In the genomic region with DNA sequence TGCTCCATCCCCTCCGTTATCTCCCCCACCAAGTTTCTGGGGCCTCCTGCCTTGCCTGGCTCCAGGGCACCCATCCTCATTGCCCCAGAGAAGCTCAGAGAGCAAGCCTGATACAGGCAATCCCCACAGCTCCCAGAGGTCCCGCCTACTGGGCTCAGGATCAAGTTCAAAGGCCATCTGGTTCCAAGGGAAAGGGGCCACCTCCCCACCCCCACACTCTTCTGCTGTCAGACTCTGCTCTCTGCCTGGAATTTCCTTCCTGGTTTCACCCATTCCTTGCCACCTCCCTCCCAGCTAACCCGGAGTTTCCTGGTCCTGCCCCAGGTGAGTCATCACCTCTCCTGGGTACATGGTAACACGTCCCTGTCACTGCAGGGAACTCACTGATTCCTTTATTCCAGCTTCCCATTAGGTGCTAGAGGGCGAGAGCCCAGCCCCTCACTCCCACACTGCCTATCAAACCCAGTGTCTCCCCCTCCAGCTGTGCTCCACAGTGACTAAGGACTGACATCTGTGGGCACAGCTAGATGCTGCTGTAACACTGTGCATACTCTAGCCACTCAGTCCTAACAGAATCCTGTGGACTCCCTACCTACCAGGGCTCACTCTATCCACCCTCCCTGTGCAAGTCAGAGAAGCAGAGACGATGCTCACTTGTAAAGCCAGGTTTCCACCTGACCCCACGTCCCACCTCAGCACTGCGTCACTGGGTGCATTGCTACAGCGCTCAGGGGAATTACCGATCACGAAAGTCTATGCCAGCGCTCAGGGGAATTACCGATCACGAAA, we compare ENCODE assay signal across 9 cellular contexts. TPM values are rescaled to one million over a fixed set of nuclear protein-coding genes. Genes with fewer than 3 reads are reported as not detected.
DNase-seq lines count a peak whose midpoint lies in the region; ATAC-seq and TF ChIP-seq lines count a peak whose summit lies in the region.
"Had no signal": no experiment of that assay in that cellular context is flagged by ENCODE, and none has a peak within 500 bp of the region (broad histone marks: within the 10 kb centered on the region; RNA-seq: fewer than 3 reads in every experiment).

No MANE protein-coding gene starts in this region.

- DNase-seq in Caco-2 (peak; percentile 58 to 81), NCI-H2196 (lab: John Stamatoyannopoulos, UW; ENCODE audit: unreplicated experiment) (peak; percentile 60), glomerular visceral epithelial cell (ENCODE audit: extremely low spot score) (peak; percentile 81), NCI-H446 (lab: John Stamatoyannopoulos, UW) (no peak), ovary (no peak), NCI-H1694 (lab: John Stamatoyannopoulos, UW) (no peak)

- peaks cover 13% of the 10 kb centered on the region for H3K4me1 Mint-ChIP-seq in Caco-2 (ENCODE audit: low read depth, unreplicated experiment)

- ATAC-seq in GM19397 (IDR thresholded peaks at IDR 0.05; ENCODE audit: unreplicated experiment): peak; percentile 46
- no peak for ATAC-seq in HG03139 (IDR thresholded peaks at IDR 0.05; ENCODE audit: unreplicated experiment)

- H3K27ac Mint-ChIP-seq in Caco-2 (ENCODE audit: unreplicated experiment): peak overlapping the region; percentile 62

- no peak for TF ChIP-seq EP300 in ovary (IDR thresholded peaks at IDR 0.05)

- no peaks in the 10 kb centered on the region for H3K27me3 ChIP-seq in Caco-2 (replicated peaks; ENCODE audit: control insufficient read depth, insufficient read depth, low read length)
- no peaks in the 10 kb centered on the region for H3K27me3 ChIP-seq in ovary
- H3K27me3 ChIP-seq: adrenal gland had no signal

- no peaks in the 10 kb centered on the region for H3K9me3 Mint-ChIP-seq in Caco-2 (ENCODE audit: unreplicated experiment)

- H3K36me3 ChIP-seq in Caco-2 (ENCODE audit: control insufficient read depth, insufficient read depth, low read length) (no peaks in the 10 kb centered on the region), ovary (no peaks in the 10 kb centered on the region)
- H3K36me3 ChIP-seq: adrenal gland had no signal

- H3K4me3 ChIP-seq in Caco-2 (ENCODE audit: low read depth, low read length): no peak overlapping the region
- H3K4me3 ChIP-seq in ovary: no peak overlapping the region
- H3K4me3 ChIP-seq: adrenal gland had no signal

- TF ChIP-seq CTCF in Caco-2 (IDR thresholded peaks at IDR 0.05; ENCODE audit: insufficient read depth in 1 of 2, low read depth in 1 of 2, low read length in 1 of 2, severe bottlenecking in 1 of 2, unreplicated experiment in 1 of 2) (no peak), ovary (IDR thresholded peaks at IDR 0.05) (no peak)

- H3K9me3 ChIP-seq in Caco-2: no peaks in the 10 kb centered on the region
- H3K9me3 ChIP-seq in ovary: no peaks in the 10 kb centered on the region
- H3K9me3 ChIP-seq: adrenal gland had no signal

- no peaks in the 10 kb centered on the region for H3K27me3 Mint-ChIP-seq in Caco-2 (ENCODE audit: insufficient read depth, unreplicated experiment)

- BruUV-seq in Caco-2 (replicated peaks; lab: Mats Ljungman, UMichigan): no TSS peak

- POLR2A ChIA-PET in Caco-2 (lab: Charles Lee): no interaction called here

- no peak overlapping the region for H3K4me3 Mint-ChIP-seq in Caco-2 (ENCODE audit: unreplicated experiment)

- no peak overlapping the region for H3K27ac ChIP-seq in ovary
- H3K27ac ChIP-seq: adrenal gland had no signal

- WGBS in ovary, 3 donors: 79 to 81% (median 80%) methylated on average over 14 of the region's 14 CpGs

- no peak for TF ChIP-seq POLR2A in ovary (IDR thresholded peaks at IDR 0.05)

- H3K4me1 ChIP-seq in Caco-2 (peaks cover 19% of the 10 kb centered on the region), ovary (ENCODE audit: insufficient read depth) (no peaks in the 10 kb centered on the region)
- H3K4me1 ChIP-seq: adrenal gland had no signal

- CTCF ChIA-PET in Caco-2 (lab: Charles Lee): no interaction called here

- intact Hi-C loops in Caco-2 (cut with micrococcal nuclease; ENCODE audit: unreplicated experiment) (no loop called here), ovary (cut with DNase I) (loop anchor here in 1 of 4 donors (5.0 kb wide), 1 partner anchor 52 kb away; no protein-coding TSS in a partner anchor)

- H3K36me3 Mint-ChIP-seq in Caco-2 (ENCODE audit: insufficient read depth, unreplicated experiment): no peaks in the 10 kb centered on the region

RNA-seq across cellular contexts. Expression of gene RSPH1, which starts 21.8 kb away (rescaled TPM):
- total RNA-seq in Caco-2 (2022) (0.23 and 0.51 TPM in 2 replicates), ovary (10 to 100 TPM in 1 of 7 donors, 1 to 10 TPM in 5, under 1 TPM in 1; 0.76 to 37.5 (median 2.6) TPM)
- 1 to 10 TPM; 1.1 to 2.5 TPM for polyA plus RNA-seq in ovary

RNA-seq across cellular contexts. Expression of gene SLC37A1, which starts 39.4 kb away (rescaled TPM):
- total RNA-seq in Caco-2 (2022) (8.4 and 9.8 TPM in 2 replicates), ovary (1 to 10 TPM; 5.6 to 10.0 (median 8.0) TPM)
- 1 to 10 TPM; 5.1 to 6.0 TPM for polyA plus RNA-seq in ovary

Comparison
In these comparisons a context has a peak if more than half of its experiments do, and no peak if none do; other contexts are left out.
1. DNase-seq: peak in Caco-2 (2 of 2), NCI-H2196 (single experiment) and glomerular visceral epithelial cell (single experiment); none in NCI-H446 (0 of 2), ovary (0 of 5) and NCI-H1694 (single experiment).